In the genomic region with DNA sequence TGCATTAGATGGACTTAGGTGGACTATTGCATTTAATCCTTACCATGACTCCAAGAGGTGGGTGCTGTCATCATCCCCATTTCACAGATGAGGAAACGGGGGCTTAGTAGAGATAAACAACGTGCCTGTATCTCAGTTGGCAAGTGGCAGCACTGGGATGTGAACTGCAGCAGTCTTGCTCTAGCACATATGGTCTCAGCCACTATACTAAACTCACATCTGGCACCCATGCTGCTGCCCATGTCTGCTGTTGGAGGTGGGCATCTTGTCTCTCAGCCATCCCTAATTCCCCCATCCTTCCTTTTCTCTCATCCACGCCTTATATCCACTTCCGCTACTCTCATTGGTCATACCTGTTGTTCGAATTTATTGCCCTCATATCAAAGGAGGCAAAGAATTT, we compare ENCODE assay signal across 23 cellular contexts. TPM values are rescaled to one million over a fixed set of nuclear protein-coding genes. Genes with fewer than 3 reads are reported as not detected.
"Had no signal": no experiment of that assay in that cellular context is flagged by ENCODE, and none has a peak within 500 bp of the region (broad histone marks: within the 10 kb centered on the region; RNA-seq: fewer than 3 reads in every experiment).

No MANE protein-coding gene starts in this region.

- ATAC-seq: activated naive CD4-positive, alpha-beta T cell treated with anti-CD3 and anti-CD28 coated beads, Interleukin-2, amount 50 U/mL, for 72 hours; heart right ventricle; left ventricle myocardium superior had no signal

- H3K4me1 Mint-ChIP-seq: neural crest cell; stimulated activated memory B cell treated with anti-CD40 and anti-IgM and Interleukin-4, amounts not matched to agents 10 μg/mL and 1 μg/mL and 100 μg/mL, for 72 hours had no signal

- H3K4me3 Mint-ChIP-seq: activated T-helper 1 cell treated with anti-CD3 and anti-CD28 coated beads, Interleukin-12 subunit alpha, Interleukin-12 subunit beta, Interleukin-2, Interleukin-4 antibody, amounts not matched to agents 30 ng/mL and 10 ng/mL and 1 ng/mL, durations not matched to agents 14 hours and 24 hours and 36 hours; neural crest cell; stimulated activated memory B cell treated with anti-CD40 and anti-IgM and Interleukin-4, amounts not matched to agents 10 μg/mL and 1 μg/mL and 100 μg/mL, for 72 hours had no signal

- H3K36me3 ChIP-seq: adrenal gland, heart right ventricle, spleen, upper lobe of left lung, WERI-Rb-1 had no signal

- H3K27ac ChIP-seq: adrenal gland, heart right ventricle, spleen, testis, upper lobe of left lung, WERI-Rb-1 had no signal

- DNase-seq: activated CD4-positive, alpha-beta T cell treated with anti-CD3 and anti-CD28 coated beads, Interleukin-2, amount 50 U/mL, for 48 hours; activated gamma-delta T cell treated with Interleukin-2 at 50 U/mL for 16 hours; activated T-cell treated with anti-CD3 and anti-CD28 coated beads for 4 hours; adrenal gland; cerebellar nuclear complex; cortex of kidney; heart right ventricle; left ventricle myocardium superior; retina; spleen; stimulated activated CD4-positive, alpha-beta T cell treated with anti-CD3 and anti-CD28 coated beads, Interleukin-4, amount 100 ng/mL, for 4 hours; testis; WERI-Rb-1 had no signal

- H3K27me3 ChIP-seq: adrenal gland, testis, upper lobe of left lung had no signal

- H3K9me3 Mint-ChIP-seq: activated naive CD4-positive, alpha-beta T cell treated with anti-CD3 and anti-CD28 coated beads, Interleukin-2, amount 50 U/mL, for 72 hours; activated T-helper 1 cell treated with anti-CD3 and anti-CD28 coated beads, Interleukin-12 subunit alpha, Interleukin-12 subunit beta, Interleukin-2, Interleukin-4 antibody, amounts not matched to agents 30 ng/mL and 10 ng/mL and 1 ng/mL, durations not matched to agents 14 hours and 24 hours and 36 hours; stimulated activated memory B cell treated with anti-CD40 and anti-IgM and Interleukin-4, amounts not matched to agents 10 μg/mL and 1 μg/mL and 100 μg/mL, for 72 hours had no signal

- H3K4me1 ChIP-seq: adrenal gland, spleen, testis, upper lobe of left lung had no signal

- H3K36me3 Mint-ChIP-seq: activated naive CD4-positive, alpha-beta T cell treated with anti-CD3 and anti-CD28 coated beads, Interleukin-2, amount 50 U/mL, for 72 hours; stimulated activated memory B cell treated with anti-CD40 and anti-IgM and Interleukin-4, amounts not matched to agents 10 μg/mL and 1 μg/mL and 100 μg/mL, for 72 hours had no signal

- H3K27ac Mint-ChIP-seq: activated naive CD4-positive, alpha-beta T cell treated with anti-CD3 and anti-CD28 coated beads, Interleukin-2, amount 50 U/mL, for 72 hours; activated T-helper 1 cell treated with anti-CD3 and anti-CD28 coated beads, Interleukin-12 subunit alpha, Interleukin-12 subunit beta, Interleukin-2, Interleukin-4 antibody, amounts not matched to agents 30 ng/mL and 10 ng/mL and 1 ng/mL, durations not matched to agents 14 hours and 24 hours and 36 hours; stimulated activated memory B cell treated with anti-CD40 and anti-IgM and Interleukin-4, amounts not matched to agents 10 μg/mL and 1 μg/mL and 100 μg/mL, for 72 hours had no signal

- H3K9me3 ChIP-seq: adrenal gland, heart right ventricle, spleen, testis, upper lobe of left lung had no signal

- H3K4me3 ChIP-seq: adrenal gland, heart right ventricle, spleen, testis, upper lobe of left lung had no signal

RNA-seq across cellular contexts. Expression of a gene that starts 3.9 kb away (rescaled TPM):
- total RNA-seq: activated naive CD4-positive, alpha-beta T cell treated with anti-CD3 and anti-CD28 coated beads, Interleukin-2, amount 50 U/mL, for 72 hours; activated T-helper 1 cell treated with anti-CD3 and anti-CD28 coated beads, Interleukin-12 subunit alpha, Interleukin-12 subunit beta, Interleukin-2, Interleukin-4 antibody, amounts not matched to agents 30 ng/mL and 10 ng/mL and 1 ng/mL, durations not matched to agents 14 hours and 24 hours and 36 hours; adrenal gland; bronchial epithelial cell; heart right ventricle; left ventricle myocardium superior; myocyte; neural crest cell; omental fat pad; posterior vena cava; testis; upper lobe of left lung had no signal
- polyA plus RNA-seq: adrenal gland, esophagus, heart right ventricle had no signal

RNA-seq across cellular contexts. Expression of a gene that starts 13.4 kb away (rescaled TPM):
- total RNA-seq: activated T-helper 1 cell treated with anti-CD3 and anti-CD28 coated beads, Interleukin-12 subunit alpha, Interleukin-12 subunit beta, Interleukin-2, Interleukin-4 antibody, amounts not matched to agents 30 ng/mL and 10 ng/mL and 1 ng/mL, durations not matched to agents 14 hours and 24 hours and 36 hours; left ventricle myocardium superior; myocyte; neural crest cell; testis had no signal
- polyA plus RNA-seq: heart right ventricle had no signal

RNA-seq across cellular contexts. Expression of a gene that starts 38.9 kb away (rescaled TPM):
- total RNA-seq: activated naive CD4-positive, alpha-beta T cell treated with anti-CD3 and anti-CD28 coated beads, Interleukin-2, amount 50 U/mL, for 72 hours; activated T-helper 1 cell treated with anti-CD3 and anti-CD28 coated beads, Interleukin-12 subunit alpha, Interleukin-12 subunit beta, Interleukin-2, Interleukin-4 antibody, amounts not matched to agents 30 ng/mL and 10 ng/mL and 1 ng/mL, durations not matched to agents 14 hours and 24 hours and 36 hours; bronchial epithelial cell; myocyte; omental fat pad; posterior vena cava; spleen; upper lobe of left lung had no signal
- polyA plus RNA-seq: esophagus, spleen had no signal
